ENCODE assay signal across 1 cellular context in genomic region chrX:28847423-28847822, GRCh38.
TF ChIP-seq lines count a peak whose summit lies in the region.

No MANE protein-coding gene starts in this region.

TF ChIP-seq in WTC11, 78 proteins besides CTCF, POLR2A, EP300 and RAD21 (continued from another document):
- TF ChIP-seq, protein P1, sequence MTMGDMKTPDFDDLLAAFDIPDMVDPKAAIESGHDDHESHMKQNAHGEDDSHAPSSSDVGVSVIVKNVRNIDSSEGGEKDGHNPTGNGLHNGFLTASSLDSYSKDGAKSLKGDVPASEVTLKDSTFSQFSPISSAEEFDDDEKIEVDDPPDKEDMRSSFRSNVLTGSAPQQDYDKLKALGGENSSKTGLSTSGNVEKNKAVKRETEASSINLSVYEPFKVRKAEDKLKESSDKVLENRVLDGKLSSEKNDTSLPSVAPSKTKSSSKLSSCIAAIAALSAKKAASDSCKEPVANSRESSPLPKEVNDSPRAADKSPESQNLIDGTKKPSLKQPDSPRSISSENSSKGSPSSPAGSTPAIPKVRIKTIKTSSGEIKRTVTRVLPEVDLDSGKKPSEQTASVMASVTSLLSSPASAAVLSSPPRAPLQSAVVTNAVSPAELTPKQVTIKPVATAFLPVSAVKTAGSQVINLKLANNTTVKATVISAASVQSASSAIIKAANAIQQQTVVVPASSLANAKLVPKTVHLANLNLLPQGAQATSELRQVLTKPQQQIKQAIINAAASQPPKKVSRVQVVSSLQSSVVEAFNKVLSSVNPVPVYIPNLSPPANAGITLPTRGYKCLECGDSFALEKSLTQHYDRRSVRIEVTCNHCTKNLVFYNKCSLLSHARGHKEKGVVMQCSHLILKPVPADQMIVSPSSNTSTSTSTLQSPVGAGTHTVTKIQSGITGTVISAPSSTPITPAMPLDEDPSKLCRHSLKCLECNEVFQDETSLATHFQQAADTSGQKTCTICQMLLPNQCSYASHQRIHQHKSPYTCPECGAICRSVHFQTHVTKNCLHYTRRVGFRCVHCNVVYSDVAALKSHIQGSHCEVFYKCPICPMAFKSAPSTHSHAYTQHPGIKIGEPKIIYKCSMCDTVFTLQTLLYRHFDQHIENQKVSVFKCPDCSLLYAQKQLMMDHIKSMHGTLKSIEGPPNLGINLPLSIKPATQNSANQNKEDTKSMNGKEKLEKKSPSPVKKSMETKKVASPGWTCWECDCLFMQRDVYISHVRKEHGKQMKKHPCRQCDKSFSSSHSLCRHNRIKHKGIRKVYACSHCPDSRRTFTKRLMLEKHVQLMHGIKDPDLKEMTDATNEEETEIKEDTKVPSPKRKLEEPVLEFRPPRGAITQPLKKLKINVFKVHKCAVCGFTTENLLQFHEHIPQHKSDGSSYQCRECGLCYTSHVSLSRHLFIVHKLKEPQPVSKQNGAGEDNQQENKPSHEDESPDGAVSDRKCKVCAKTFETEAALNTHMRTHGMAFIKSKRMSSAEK (CRISPR knock-in tag; IDR thresholded peaks at IDR 0.05; ENCODE audit: borderline replicate concordance): no peak
- TF ChIP-seq, protein P2, sequence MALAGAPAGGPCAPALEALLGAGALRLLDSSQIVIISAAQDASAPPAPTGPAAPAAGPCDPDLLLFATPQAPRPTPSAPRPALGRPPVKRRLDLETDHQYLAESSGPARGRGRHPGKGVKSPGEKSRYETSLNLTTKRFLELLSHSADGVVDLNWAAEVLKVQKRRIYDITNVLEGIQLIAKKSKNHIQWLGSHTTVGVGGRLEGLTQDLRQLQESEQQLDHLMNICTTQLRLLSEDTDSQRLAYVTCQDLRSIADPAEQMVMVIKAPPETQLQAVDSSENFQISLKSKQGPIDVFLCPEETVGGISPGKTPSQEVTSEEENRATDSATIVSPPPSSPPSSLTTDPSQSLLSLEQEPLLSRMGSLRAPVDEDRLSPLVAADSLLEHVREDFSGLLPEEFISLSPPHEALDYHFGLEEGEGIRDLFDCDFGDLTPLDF (CRISPR knock-in tag; IDR thresholded peaks at IDR 0.05): no peak
- TF ChIP-seq SMAD4 (CRISPR knock-in tag; IDR thresholded peaks at IDR 0.05) (no peak), SMAD3 (CRISPR knock-in tag; IDR thresholded peaks at IDR 0.05; ENCODE audit: borderline replicate concordance) (no peak), KAT7 (CRISPR knock-in tag; IDR thresholded peaks at IDR 0.05; ENCODE audit: borderline replicate concordance) (no peak), FOXK1 (CRISPR knock-in tag; IDR thresholded peaks at IDR 0.05) (no peak), EMX1 (CRISPR knock-in tag; IDR thresholded peaks at IDR 0.05) (no peak)
- TF ChIP-seq, protein P3, sequence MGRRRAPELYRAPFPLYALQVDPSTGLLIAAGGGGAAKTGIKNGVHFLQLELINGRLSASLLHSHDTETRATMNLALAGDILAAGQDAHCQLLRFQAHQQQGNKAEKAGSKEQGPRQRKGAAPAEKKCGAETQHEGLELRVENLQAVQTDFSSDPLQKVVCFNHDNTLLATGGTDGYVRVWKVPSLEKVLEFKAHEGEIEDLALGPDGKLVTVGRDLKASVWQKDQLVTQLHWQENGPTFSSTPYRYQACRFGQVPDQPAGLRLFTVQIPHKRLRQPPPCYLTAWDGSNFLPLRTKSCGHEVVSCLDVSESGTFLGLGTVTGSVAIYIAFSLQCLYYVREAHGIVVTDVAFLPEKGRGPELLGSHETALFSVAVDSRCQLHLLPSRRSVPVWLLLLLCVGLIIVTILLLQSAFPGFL (CRISPR knock-in tag; IDR thresholded peaks at IDR 0.05; ENCODE audit: borderline replicate concordance): no peak
